ENCODE assay signal across 24 cellular contexts in genomic region chr10:35636942-35637341, GRCh38. TPM values are rescaled to one million over a fixed set of nuclear protein-coding genes. Genes with fewer than 3 reads are reported as not detected.
DNase-seq lines count a peak whose midpoint lies in the region; ATAC-seq, FAIRE-seq and TF ChIP-seq lines count a peak whose summit lies in the region.
"Had no signal": no experiment of that assay in that cellular context is flagged by ENCODE, and none has a peak within 500 bp of the region (broad histone marks: within the 10 kb centered on the region; RNA-seq: fewer than 3 reads in every experiment).

No MANE protein-coding gene starts in this region.

- TF ChIP-seq POLR2A in breast epithelium (IDR thresholded peaks at IDR 0.05): no peak
- no peak for TF ChIP-seq POLR2A in GM12878 (IDR thresholded peaks at IDR 0.05; ENCODE audit: low read depth, low read length)

- DNase-seq in mammary epithelial cell: no peak
- DNase-seq in breast epithelium (ENCODE audit: low spot score in 2 of 2): no peak
- DNase-seq in GM12878 (ENCODE audit: low read depth, low spot score): no peak
- DNase-seq in mesothelial cell of epicardium (ENCODE audit: low spot score in 2 of 2, unreplicated experiment in 2 of 2): no peak
- DNase-seq in tibial artery: no peak
- DNase-seq in pons (ENCODE audit: low spot score): no peak
- no peak for DNase-seq in NCI-H2227 (lab: John Stamatoyannopoulos, UW; ENCODE audit: unreplicated experiment)
- DNase-seq: activated CD4-positive, alpha-beta T cell treated with anti-CD3 and anti-CD28 coated beads, Interleukin-2, amount 10 ng/mL, durations not matched to agents 7 days and 5 days; activated naive CD4-positive, alpha-beta T cell treated with Interleukin-2 at 50 U/mL for 16 hours; CD4-positive, alpha-beta memory T cell; erythroblast; HFFc6; immature natural killer cell; NCI-H1436; NCI-H2171; NK-92 treated with Interleukin-12 subunit alpha and Interleukin-12 subunit beta, amount 100 ng/mL, for 24 hours; occipital lobe had no signal

- no peak for FAIRE-seq in GM12878 (lab: Jason Lieb, UNC)
- FAIRE-seq: HTR-8/SVneo had no signal

- H3K4me3 ChIP-seq in mammary epithelial cell (replicated peaks in 1 of 3; ENCODE audit: insufficient read depth in 1 of 3, low read depth in 2 of 3, low read length in 3 of 3) (no peak overlapping the region), breast epithelium (peak overlapping the region in 1 of 3 donors; percentile 21), GM12878 (no peak overlapping the region), tibial artery (peak overlapping the region; percentile 16 to 33)
- H3K4me3 ChIP-seq: gastroesophageal sphincter, lung had no signal

- TF ChIP-seq EP300 in GM12878 (IDR thresholded peaks at IDR 0.05; ENCODE audit: borderline replicate concordance in 1 of 2, control insufficient read depth in 1 of 2, low read depth in 2 of 2, low read length in 2 of 2): no peak

- no peak overlapping the region for H3K27ac ChIP-seq in mammary epithelial cell (ENCODE audit: insufficient read depth, low read depth, low read length)
- no peak overlapping the region for H3K27ac ChIP-seq in breast epithelium
- H3K27ac ChIP-seq in GM12878 (ENCODE audit: control insufficient read depth, insufficient read depth): no peak overlapping the region
- H3K27ac ChIP-seq in tibial artery: no peak overlapping the region
- H3K27ac ChIP-seq: ascending aorta, gastroesophageal sphincter had no signal

- H3K27me3 Mint-ChIP-seq in mesothelial cell of epicardium (ENCODE audit: low read depth): peaks cover 42% of the 10 kb centered on the region

- intact Hi-C loops in mammary epithelial cell (cut with micrococcal nuclease) (loop anchor here (5.0 to 10.0 kb wide), 2 partner anchors 512 to 635 kb away; partner anchors contain the start of gene CREM), breast epithelium (cut with DNase I; ENCODE audit: low total_unique reads) (loop anchor here (2.0 kb wide), 1 partner anchor 1146 kb away; no protein-coding TSS in a partner anchor), GM12878 (cut with micrococcal nuclease; ENCODE audit: unreplicated experiment) (loop anchor here (10.0 kb wide), 1 partner anchor 1138 kb away; no protein-coding TSS in a partner anchor), tibial artery (cut with DNase I; ENCODE audit: low total_unique reads) (loop anchor here (10.0 kb wide), 1 partner anchor 1248 kb away; no protein-coding TSS in a partner anchor)

- dilution Hi-C loops in mammary epithelial cell (cut with HindIII; ENCODE audit: low sequenced_read_pairs): no loop called here

- H3K9ac ChIP-seq in mammary epithelial cell (ENCODE audit: insufficient read depth, low read length) (no peak overlapping the region), GM12878 (ENCODE audit: control insufficient read depth, insufficient read depth, low read length) (no peak overlapping the region)

- CTCF ChIA-PET in mammary epithelial cell (lab: Charles Lee; ENCODE audit: low non-redundant PET): no interaction called here
- CTCF ChIA-PET in GM12878 (lab: Yijun Ruan, JAX): interaction anchor here (0.9 to 5.4 kb wide), 10 partner anchors 8 to 1246 kb away, joined by 3 to 59 read pairs (median 4); no protein-coding TSS in a partner anchor

- SMC1A ChIA-PET in GM12878 (lab: Charles Lee; ENCODE audit: uncharacterized antibody, unreplicated experiment): interaction anchor here (0.9 to 3.7 kb wide), 4 partner anchors 280 to 1244 kb away, joined by 3 to 33 read pairs (median 6); no protein-coding TSS in a partner anchor

- ATAC-seq in GM12878 (no peak), GM21367 (IDR thresholded peaks at IDR 0.05; ENCODE audit: unreplicated experiment) (no peak)
- ATAC-seq: gastroesophageal sphincter had no signal

- H2AFZ ChIP-seq in mammary epithelial cell (ENCODE audit: low read depth, low read length) (no peak overlapping the region), GM12878 (ENCODE audit: control insufficient read depth, low read depth, low read length) (no peak overlapping the region)

- TF ChIP-seq RAD21 in GM12878 (IDR thresholded peaks at IDR 0.05; ENCODE audit: insufficient read depth, low read depth, low read length): no peak

- H3K27me3 ChIP-seq in mammary epithelial cell (ENCODE audit: insufficient read depth, low read length): no peaks in the 10 kb centered on the region
- no peaks in the 10 kb centered on the region for H3K27me3 ChIP-seq in breast epithelium
- H3K27me3 ChIP-seq in GM12878 (replicated peaks in 1 of 2; ENCODE audit: control insufficient read depth in 2 of 2, insufficient read depth in 2 of 2, low read length in 1 of 2): peaks cover 0 to 5% of the 10 kb centered on the region in 2 experiments
- H3K27me3 ChIP-seq in tibial artery: no peaks in the 10 kb centered on the region
- H3K27me3 ChIP-seq: ascending aorta, gastroesophageal sphincter, tibial nerve had no signal

- H3K9me3 ChIP-seq in mammary epithelial cell (replicated peaks; ENCODE audit: insufficient read depth, low read length) (no peaks in the 10 kb centered on the region), breast epithelium (no peaks in the 10 kb centered on the region), GM12878 (replicated peaks; ENCODE audit: control insufficient read depth, insufficient read depth, low read length) (no peaks in the 10 kb centered on the region; the same call in 2 of the 3 replicates), tibial artery (no peaks in the 10 kb centered on the region)
- H3K9me3 ChIP-seq: ascending aorta, gastroesophageal sphincter, tibial nerve had no signal

- H3K79me2 ChIP-seq in mammary epithelial cell (ENCODE audit: insufficient read depth, low read length) (peaks cover 37% of the 10 kb centered on the region), GM12878 (ENCODE audit: control insufficient read depth, insufficient read depth, low read length) (no peaks in the 10 kb centered on the region)

- peak overlapping the region; percentile 54 for H3K4me3 Mint-ChIP-seq in mesothelial cell of epicardium
- H3K4me3 Mint-ChIP-seq: activated CD4-positive, alpha-beta T cell treated with anti-CD3 and anti-CD28 coated beads, Interleukin-2, amount 10 ng/mL, durations not matched to agents 7 days and 5 days; HFFc6 had no signal

- in situ Hi-C loops in mammary epithelial cell (cut with MboI; ENCODE audit: low sequenced_read_pairs in 2 of 2): loop anchor here in 1 of 2 donors (10.0 to 25.0 kb wide), 2 partner anchors 275 to 1248 kb away; no protein-coding TSS in a partner anchor
- in situ Hi-C loops in GM12878 (cut with MboI): no loop called here

- H4K20me1 ChIP-seq in mammary epithelial cell (ENCODE audit: insufficient read depth, low read length): no peaks in the 10 kb centered on the region
- no peaks in the 10 kb centered on the region for H4K20me1 ChIP-seq in GM12878 (ENCODE audit: control insufficient read depth, insufficient read depth)

- H3K4me1 Mint-ChIP-seq in mesothelial cell of epicardium: peaks cover 36% of the 10 kb centered on the region

- RAD21 ChIA-PET in GM12878 (lab: Charles Lee; ENCODE audit: unreplicated experiment): interaction anchor here (0.6 to 2.1 kb wide), 3 partner anchors 258 to 1244 kb away, joined by 3 to 15 read pairs (median 5); no protein-coding TSS in a partner anchor

- H3K36me3 ChIP-seq in mammary epithelial cell (ENCODE audit: insufficient read depth, low read length): no peaks in the 10 kb centered on the region
- no peaks in the 10 kb centered on the region for H3K36me3 ChIP-seq in breast epithelium
- no peaks in the 10 kb centered on the region for H3K36me3 ChIP-seq in GM12878 (ENCODE audit: control insufficient read depth in 2 of 2, insufficient read depth in 2 of 2, low read length in 1 of 2)
- H3K36me3 ChIP-seq in tibial artery: no peaks in the 10 kb centered on the region
- H3K36me3 ChIP-seq: ascending aorta, gastroesophageal sphincter, tibial nerve had no signal

- H3K4me1 ChIP-seq in mammary epithelial cell (ENCODE audit: insufficient read depth, low read length) (peaks cover 35% of the 10 kb centered on the region), breast epithelium (no peaks in the 10 kb centered on the region), GM12878 (ENCODE audit: control insufficient read depth, insufficient read depth, low read length) (no peaks in the 10 kb centered on the region), tibial artery (peaks cover 0 to 44% (median 19%) of the 10 kb centered on the region in 4 donors)

- H3K27ac Mint-ChIP-seq in mesothelial cell of epicardium: no peak overlapping the region
- H3K27ac Mint-ChIP-seq: activated CD4-positive, alpha-beta T cell treated with anti-CD3 and anti-CD28 coated beads, Interleukin-2, amount 10 ng/mL, durations not matched to agents 7 days and 5 days; HFFc6; immature natural killer cell had no signal

- TF ChIP-seq CTCF in mammary epithelial cell (conservative IDR thresholded peaks at IDR 0.05 in 1 of 2, IDR thresholded peaks at IDR 0.05 in 1 of 2; ENCODE audit: extremely low read depth in 1 of 2, insufficient read depth in 1 of 2, low read depth in 1 of 2, low read length in 2 of 2) (no peak), breast epithelium (IDR thresholded peaks at IDR 0.05) (no peak), GM12878 (IDR thresholded peaks at IDR 0.05 in 2 of 3, conservative IDR thresholded peaks at IDR 0.05 in 1 of 3; ENCODE audit: control insufficient read depth in 2 of 3, extremely low read depth in 1 of 3, insufficient read depth in 1 of 3, low read depth in 3 of 3, low read length in 3 of 3) (no peak), mesothelial cell of epicardium (IDR thresholded peaks at IDR 0.05; ENCODE audit: unreplicated experiment) (no peak), tibial artery (IDR thresholded peaks at IDR 0.05) (no peak)

- H3K9me3 Mint-ChIP-seq in mesothelial cell of epicardium: no peaks in the 10 kb centered on the region
- H3K9me3 Mint-ChIP-seq: activated CD4-positive, alpha-beta T cell treated with anti-CD3 and anti-CD28 coated beads, Interleukin-2, amount 10 ng/mL, durations not matched to agents 7 days and 5 days; CD4-positive, alpha-beta memory T cell; HFFc6; immature natural killer cell had no signal

- POLR2A ChIA-PET in GM12878 (lab: Charles Lee): no interaction called here

- H3K4me2 ChIP-seq in mammary epithelial cell (ENCODE audit: insufficient read depth, low read depth, low read length) (peak overlapping the region; percentile 82), GM12878 (ENCODE audit: control insufficient read depth, insufficient read depth) (no peak overlapping the region)

- no peaks in the 10 kb centered on the region for H3K36me3 Mint-ChIP-seq in mesothelial cell of epicardium
- H3K36me3 Mint-ChIP-seq: immature natural killer cell had no signal

- 73% methylated on average over 7 of the region's 7 CpGs for WGBS in mammary epithelial cell (ENCODE audit: low coverage, missing lambda C conversion rate)
- 48% methylated on average over 7 of the region's 7 CpGs for WGBS in GM12878 (ENCODE audit: insufficient coverage, insufficient replicate concordance, low lambda C conversion rate, missing lambda C conversion rate)

- BruUV-seq in mammary epithelial cell (replicated peaks; lab: Mats Ljungman, UMichigan) (no TSS peak), GM12878 (replicated peaks; lab: Mats Ljungman, UMichigan) (no TSS peak)

RNA-seq across cellular contexts. Expression of gene FZD8, which starts 5.2 kb away (rescaled TPM):
- total RNA-seq in mammary epithelial cell: 10 to 100 TPM; 17.8 to 21.2 TPM
- polyA plus RNA-seq in mammary epithelial cell: 9.4 TPM
- 11.6 TPM for polyA minus RNA-seq in mammary epithelial cell
- 1 to 10 TPM; 2.9 to 9.5 (median 3.0) TPM for total RNA-seq in breast epithelium
- not detected in 2 replicates for total RNA-seq in GM12878 (2013; cell fraction: nucleolus; rRNA removed)
- 0.44 and 0.51 TPM in 2 replicates for total RNA-seq in GM12878 (2014; rRNA removed)
- total RNA-seq in GM12878 (2014; rRNA removed; fragmentation: Illumina TruSeq; extraction: Trizol): 0.09 TPM in 2 replicates
- 0.37 and 0.72 TPM in 2 replicates for total RNA-seq in GM12878 (2021)
- polyA plus RNA-seq in GM12878 (2011; ENCODE audit: low read depth): not detected
- 0.43 and 0.53 TPM in 2 replicates for polyA plus RNA-seq in GM12878 (2011; rRNA removed)
- polyA plus RNA-seq in GM12878 (2011; cell fraction: cytosol; rRNA removed): 0.55 and 0.85 TPM in 2 replicates
- 2.6 and 3.1 TPM in 2 replicates for polyA plus RNA-seq in GM12878 (2011; cell fraction: nucleus; rRNA removed)
- polyA plus RNA-seq in GM12878 (2012): 0.08 and 0.12 TPM in 2 replicates
- 0.03 TPM in 1 of 2 replicates, not detected in the other for polyA plus RNA-seq in GM12878 (2014; fragmentation: Illumina TruSeq; extraction: Trizol)
- under 1 TPM in 1 of 2 experiments, not detected in 1; 0.04 TPM for polyA plus RNA-seq in GM12878 (2014; fragmentation: Nextera tagmentation; extraction: Ambion mirVana)
- 0.08 and 0.10 TPM in 2 replicates for polyA plus RNA-seq in GM12878 (2014; rRNA removed)
- not detected for polyA plus RNA-seq in GM12878 (2016; fragmentation: Nextera tagmentation; extraction: Ambion mirVana)
- polyA minus RNA-seq in GM12878 (2011; rRNA and poly(A)+ RNA removed): 1.1 and 2.2 TPM in 2 replicates
- 0.94 and 1.5 TPM in 2 replicates for polyA minus RNA-seq in GM12878 (2011; cell fraction: cytosol; rRNA and poly(A)+ RNA removed)
- polyA minus RNA-seq in GM12878 (2011; cell fraction: nucleus; rRNA and poly(A)+ RNA removed): 5.0 and 8.9 TPM in 2 replicates
- 14.5 to 16.5 TPM (median 16.4 TPM) in 3 replicates for total RNA-seq in mesothelial cell of epicardium
- polyA plus RNA-seq: CD4-positive, alpha-beta memory T cell; immature natural killer cell had no signal

RNA-seq across cellular contexts. Expression of gene GJD4, which starts 31.8 kb away (rescaled TPM):
- total RNA-seq in mammary epithelial cell: not detected
- not detected for polyA plus RNA-seq in mammary epithelial cell
- polyA minus RNA-seq in mammary epithelial cell: not detected
- total RNA-seq in breast epithelium: not detected
- total RNA-seq in GM12878 (2013; cell fraction: nucleolus; rRNA removed): not detected in 2 replicates
- not detected in 2 replicates for total RNA-seq in GM12878 (2014; rRNA removed)
- total RNA-seq in GM12878 (2014; rRNA removed; fragmentation: Illumina TruSeq; extraction: Trizol): not detected in 2 replicates
- not detected in 2 replicates for total RNA-seq in GM12878 (2021)
- not detected for polyA plus RNA-seq in GM12878 (2011; ENCODE audit: low read depth)
- not detected in 2 replicates for polyA plus RNA-seq in GM12878 (2011; rRNA removed)
- polyA plus RNA-seq in GM12878 (2011; cell fraction: cytosol; rRNA removed): not detected in 2 replicates
- not detected in 2 replicates for polyA plus RNA-seq in GM12878 (2011; cell fraction: nucleus; rRNA removed)
- polyA plus RNA-seq in GM12878 (2012): not detected in 2 replicates
- polyA plus RNA-seq in GM12878 (2014; fragmentation: Illumina TruSeq; extraction: Trizol): not detected in 2 replicates
- not detected for polyA plus RNA-seq in GM12878 (2014; fragmentation: Nextera tagmentation; extraction: Ambion mirVana)
- not detected in 2 replicates for polyA plus RNA-seq in GM12878 (2014; rRNA removed)
- not detected for polyA plus RNA-seq in GM12878 (2016; fragmentation: Nextera tagmentation; extraction: Ambion mirVana)
- polyA minus RNA-seq in GM12878 (2011; rRNA and poly(A)+ RNA removed): not detected in 2 replicates
- polyA minus RNA-seq in GM12878 (2011; cell fraction: cytosol; rRNA and poly(A)+ RNA removed): not detected in 2 replicates
- polyA minus RNA-seq in GM12878 (2011; cell fraction: nucleus; rRNA and poly(A)+ RNA removed): not detected in 2 replicates
- not detected in 3 replicates for total RNA-seq in mesothelial cell of epicardium
- total RNA-seq: activated CD4-positive, alpha-beta T cell treated with anti-CD3 and anti-CD28 coated beads, Interleukin-2, amount 10 ng/mL, durations not matched to agents 7 days and 5 days; ascending aorta; gastroesophageal sphincter; HFFc6; lung; occipital lobe; RPMI7951 had no signal
- polyA plus RNA-seq: CD4-positive, alpha-beta memory T cell; immature natural killer cell had no signal

Comparison
In these comparisons a context has a peak if more than half of its experiments do, and no peak if none do; other contexts are left out.
1. H3K4me3 ChIP-seq: peak in tibial artery (2 of 2); none in mammary epithelial cell (0 of 3) and GM12878 (single experiment).